ENCODE assay signal across 16 cellular contexts in genomic region chr3:58042947-58043707, GRCh38. TPM values are rescaled to one million over a fixed set of nuclear protein-coding genes. Genes with fewer than 3 reads are reported as not detected.
DNase-seq lines count a peak whose midpoint lies in the region; FAIRE-seq and TF ChIP-seq lines count a peak whose summit lies in the region.
"Had no signal": no experiment of that assay in that cellular context is flagged by ENCODE, and none has a peak within 500 bp of the region (broad histone marks: within the 10 kb centered on the region; RNA-seq: fewer than 3 reads in every experiment).

No MANE protein-coding gene starts in this region.

- H3K9me1 ChIP-seq in keratinocyte (ENCODE audit: control insufficient read depth, extremely low read depth, insufficient read depth, low read length): peaks cover 21% of the 10 kb centered on the region

- no peak overlapping the region for H3K4me2 ChIP-seq in keratinocyte (ENCODE audit: control insufficient read depth, extremely low read depth, insufficient read depth, low read depth, low read length)

- TF ChIP-seq EP300 in stomach (IDR thresholded peaks at IDR 0.05): no peak

- H3K79me2 ChIP-seq in keratinocyte (ENCODE audit: control insufficient read depth, insufficient read depth, low read length): peaks cover 100% of the 10 kb centered on the region

- intact Hi-C loops in stomach (cut with DNase I; ENCODE audit: low total_unique reads): no loop called here
- intact Hi-C loops in left ventricle myocardium inferior (cut with micrococcal nuclease): no loop called here

- dilution Hi-C loops in keratinocyte (cut with MboI; ENCODE audit: extremely low pct_ligation_motif_present, low sequenced_read_pairs): no loop called here

- no peak for TF ChIP-seq POLR2A in stomach (IDR thresholded peaks at IDR 0.05)

- H3K4me3 ChIP-seq in keratinocyte (ENCODE audit: control insufficient read depth in 2 of 3, extremely low read depth in 1 of 3, insufficient read depth in 2 of 3, low read depth in 1 of 3, low read length in 3 of 3): no peak overlapping the region
- no peak overlapping the region for H3K4me3 ChIP-seq in stomach
- no peak overlapping the region for H3K4me3 ChIP-seq in left ventricle myocardium inferior
- H3K4me3 ChIP-seq: pancreas had no signal

- DNase-seq in EH (ENCODE audit: low read depth) (peak; percentile 45), keratinocyte (ENCODE audit: low read depth, low spot score) (no peak), stomach (no peak), islet precursor cell (no peak), left ventricle myocardium inferior (no peak), D721Med (ENCODE audit: insufficient read length, low spot score) (no peak), activated gamma-delta T cell (lab: John Stamatoyannopoulos, UW) (no peak)
- DNase-seq: activated naive CD4-positive, alpha-beta T cell treated with anti-CD3 and anti-CD28 coated beads, Interleukin-2, amount 50 U/mL, for 16 hours; central memory CD4-positive, alpha-beta T cell; midbrain; NCI-H2029 treated with DMSO at 0.1 percent for 48 hours; NCI-H774; pancreas; SIG-M5 had no signal

- H3K27ac ChIP-seq in VCaP (peak overlapping the region; percentile 96; the same call in 1 of the 2 replicates), keratinocyte (ENCODE audit: control insufficient read depth, insufficient read depth, low read length) (peak overlapping the region; percentile 1), stomach (peak overlapping the region in 4 of 5 donors; percentile 10 to 83 (median 68)), left ventricle myocardium inferior (replicated peaks) (no peak overlapping the region)

- H2AFZ ChIP-seq in keratinocyte (ENCODE audit: control insufficient read depth, low read length): no peak overlapping the region

- WGBS in stomach, 5 donors: 65 to 89% (median 78%) methylated on average over 6 of the region's 6 CpGs

- TF ChIP-seq CTCF in VCaP (conservative IDR thresholded peaks at IDR 0.05): no peak
- TF ChIP-seq CTCF in keratinocyte (optimal IDR thresholded peaks at IDR 0.05 in 1 of 3, IDR thresholded peaks at IDR 0.05 in 1 of 3, conservative IDR thresholded peaks at IDR 0.05 in 1 of 3; ENCODE audit: extremely low read depth in 1 of 3, insufficient read depth in 2 of 3, low read length in 3 of 3): no peak
- TF ChIP-seq CTCF in stomach (IDR thresholded peaks at IDR 0.05): no peak
- no peak for TF ChIP-seq CTCF in left ventricle myocardium inferior (IDR thresholded peaks at IDR 0.05; ENCODE audit: borderline replicate concordance)
- TF ChIP-seq CTCF in D721Med (IDR thresholded peaks at IDR 0.05; ENCODE audit: insufficient read depth, missing control alignments): no peak

- no peak overlapping the region for H3K9ac ChIP-seq in keratinocyte (ENCODE audit: control insufficient read depth, extremely low read depth, insufficient read depth, low read length)

- peaks cover 88% of the 10 kb centered on the region for H4K20me1 ChIP-seq in keratinocyte (ENCODE audit: control insufficient read depth, extremely low read depth, insufficient read depth, low read length)

- no peaks in the 10 kb centered on the region for H3K27me3 ChIP-seq in keratinocyte (ENCODE audit: control insufficient read depth, extremely low read depth, insufficient read depth, low read length)
- no peaks in the 10 kb centered on the region for H3K27me3 ChIP-seq in stomach
- H3K27me3 ChIP-seq in left ventricle myocardium inferior (ENCODE audit: low read depth): no peaks in the 10 kb centered on the region
- H3K27me3 ChIP-seq: pancreas had no signal

- no peaks in the 10 kb centered on the region for H3K9me3 ChIP-seq in keratinocyte (ENCODE audit: control insufficient read depth, low read depth, low read length)
- no peaks in the 10 kb centered on the region for H3K9me3 ChIP-seq in stomach
- H3K9me3 ChIP-seq in left ventricle myocardium inferior (replicated peaks): no peaks in the 10 kb centered on the region
- H3K9me3 ChIP-seq: pancreas had no signal

- no peak for FAIRE-seq in keratinocyte (lab: Jason Lieb, UNC)
- no peak for FAIRE-seq in D721Med (lab: Jason Lieb, UNC)
- FAIRE-seq: GM19239, pancreas had no signal

- peaks cover 21 to 48% of the 10 kb centered on the region in 2 experiments for H3K36me3 ChIP-seq in keratinocyte (ENCODE audit: control insufficient read depth in 2 of 2, extremely low read depth in 1 of 2, insufficient read depth in 2 of 2, low read length in 2 of 2)
- H3K36me3 ChIP-seq in stomach: no peaks in the 10 kb centered on the region
- H3K36me3 ChIP-seq in left ventricle myocardium inferior: no peaks in the 10 kb centered on the region
- H3K36me3 ChIP-seq: pancreas had no signal

- H3K4me1 ChIP-seq in keratinocyte (ENCODE audit: control insufficient read depth, extremely low read depth, insufficient read depth, low read length) (peaks cover 53% of the 10 kb centered on the region), stomach (peaks cover 46 to 88% (median 67%) of the 10 kb centered on the region in 4 donors), left ventricle myocardium inferior (peaks cover 74% of the 10 kb centered on the region)

RNA-seq across cellular contexts. Expression of gene FLNB, which starts 34.9 kb away (rescaled TPM):
- 271 to 566 TPM (median 289 TPM) in 3 replicates for polyA plus RNA-seq in keratinocyte
- 139 TPM for polyA plus RNA-seq in keratinocyte (2011; ENCODE audit: low read depth)
- polyA plus RNA-seq in keratinocyte (2011; cell fraction: cytosol; rRNA removed): 224 and 242 TPM in 2 replicates
- polyA plus RNA-seq in keratinocyte (2011; cell fraction: nucleus; rRNA removed): 1,762 and 1,792 TPM in 2 replicates
- 243 and 645 TPM in 2 replicates for polyA plus RNA-seq in keratinocyte (2012; ENCODE audit: low replicate concordance)
- 1,184 to 1,540 TPM (median 1,356 TPM) in 3 replicates for polyA minus RNA-seq in keratinocyte
- polyA minus RNA-seq in keratinocyte (2011; cell fraction: cytosol; rRNA and poly(A)+ RNA removed): 873 TPM
- polyA minus RNA-seq in keratinocyte (2011; cell fraction: nucleus; rRNA and poly(A)+ RNA removed): 2,395 and 3,178 TPM in 2 replicates
- 100 to 1,000 TPM in 3 of 5 donors, 10 to 100 TPM in 2; 51.3 to 204 (median 112) TPM for total RNA-seq in stomach
- 10 to 100 TPM; 38.2 to 76.2 (median 45.1) TPM for polyA plus RNA-seq in stomach
- total RNA-seq in left ventricle myocardium inferior: 34.8 TPM
